In genomic region chr15:68379058-68379758, GRCh38 we compare ENCODE assay signal across 19 cellular contexts. TPM values are rescaled to one million over a fixed set of nuclear protein-coding genes. Genes with fewer than 3 reads are reported as not detected.
DNase-seq lines count a peak whose midpoint lies in the region; ATAC-seq and TF ChIP-seq lines count a peak whose summit lies in the region.
"Had no signal": no experiment of that assay in that cellular context is flagged by ENCODE, and none has a peak within 500 bp of the region (broad histone marks: within the 10 kb centered on the region; RNA-seq: fewer than 3 reads in every experiment).

No MANE protein-coding gene starts in this region.

- H3K9me3 Mint-ChIP-seq in T-cell: no peaks in the 10 kb centered on the region
- H3K9me3 Mint-ChIP-seq: activated naive CD8-positive, alpha-beta T cell treated with anti-CD3 and anti-CD28 coated beads, Interleukin-2, amount 50 U/mL, for 24 hours; memory B cell had no signal

- H3K36me3 ChIP-seq in right atrium auricular region (no peaks in the 10 kb centered on the region), left ventricle myocardium inferior (no peaks in the 10 kb centered on the region)
- H3K36me3 ChIP-seq: tibial artery had no signal

- no peaks in the 10 kb centered on the region for H3K36me3 Mint-ChIP-seq in T-cell
- H3K36me3 Mint-ChIP-seq: memory B cell had no signal

- POLR2A ChIA-PET in T-cell (lab: Charles Lee): no interaction called here

- no peaks in the 10 kb centered on the region for H3K27me3 Mint-ChIP-seq in T-cell
- H3K27me3 Mint-ChIP-seq: activated naive CD8-positive, alpha-beta T cell treated with anti-CD3 and anti-CD28 coated beads, Interleukin-2, amount 50 U/mL, for 24 hours; naive thymus-derived CD4-positive, alpha-beta T cell had no signal

- DNase-seq in right atrium auricular region (ENCODE audit: low spot score) (peak; percentile 50), left ventricle myocardium inferior (no peak), T-cell (no peak), left lobe of liver (ENCODE audit: low spot score) (peak; percentile 15)
- DNase-seq: activated CD4-positive, CD25-positive, alpha-beta regulatory T cell; activated naive CD8-positive, alpha-beta T cell treated with anti-CD3 and anti-CD28 coated beads, Interleukin-2, amount 50 U/mL, for 24 hours; erythroblast; kidney; naive thymus-derived CD4-positive, alpha-beta T cell; NCI-H146; NCI-H748 treated with DMSO at 0.1 percent for 48 hours; SHP77 treated with DMSO at 0.1 percent for 48 hours; stimulated activated CD4-positive, alpha-beta T cell treated with anti-CD3 and anti-CD28 coated beads, Interleukin-1b, Interleukin-23, amount 100 ng/mL, for 48 hours; stimulated activated naive CD4-positive, alpha-beta T cell had no signal

- H3K4me1 Mint-ChIP-seq in T-cell: peaks cover 16 to 18% (median 16%) of the 10 kb centered on the region in 3 donors

- intact Hi-C loops in left ventricle myocardium inferior (cut with micrococcal nuclease): no loop called here

- H3K27ac Mint-ChIP-seq in T-cell: peak overlapping the region; percentile 1 to 63
- H3K27ac Mint-ChIP-seq: activated naive CD8-positive, alpha-beta T cell treated with anti-CD3 and anti-CD28 coated beads, Interleukin-2, amount 50 U/mL, for 24 hours; memory B cell had no signal

- H3K27ac ChIP-seq in right atrium auricular region (no peak overlapping the region), left ventricle myocardium inferior (replicated peaks) (no peak overlapping the region)
- H3K27ac ChIP-seq: tibial artery had no signal

- H3K27me3 ChIP-seq in right atrium auricular region (no peaks in the 10 kb centered on the region), left ventricle myocardium inferior (ENCODE audit: low read depth) (no peaks in the 10 kb centered on the region)
- H3K27me3 ChIP-seq: tibial artery had no signal

- CTCF ChIA-PET in T-cell (lab: Charles Lee): no interaction called here

- peak overlapping the region in 1 of 3 donors; percentile 6 for H3K4me3 Mint-ChIP-seq in T-cell
- H3K4me3 Mint-ChIP-seq: activated naive CD8-positive, alpha-beta T cell treated with anti-CD3 and anti-CD28 coated beads, Interleukin-2, amount 50 U/mL, for 24 hours; memory B cell had no signal

- ATAC-seq in T-cell (replicated peaks in 1 of 4): no peak
- ATAC-seq in left lobe of liver: no peak
- no peak for ATAC-seq in HG03175 (IDR thresholded peaks at IDR 0.05; ENCODE audit: unreplicated experiment)
- ATAC-seq in GM18868 (IDR thresholded peaks at IDR 0.05; ENCODE audit: unreplicated experiment): no peak
- no peak for ATAC-seq in GM21360 (IDR thresholded peaks at IDR 0.05; ENCODE audit: unreplicated experiment)
- ATAC-seq: activated naive CD8-positive, alpha-beta T cell treated with anti-CD3 and anti-CD28 coated beads, Interleukin-2, amount 50 U/mL, for 24 hours; naive thymus-derived CD4-positive, alpha-beta T cell had no signal

- H3K4me3 ChIP-seq in right atrium auricular region (no peak overlapping the region), left ventricle myocardium inferior (no peak overlapping the region)
- H3K4me3 ChIP-seq: tibial artery had no signal

- peaks cover 0 to 11% of the 10 kb centered on the region in 2 donors for H3K4me1 ChIP-seq in right atrium auricular region
- peaks cover 1% of the 10 kb centered on the region for H3K4me1 ChIP-seq in left ventricle myocardium inferior

- H3K9me3 ChIP-seq in right atrium auricular region: no peaks in the 10 kb centered on the region
- H3K9me3 ChIP-seq in left ventricle myocardium inferior (replicated peaks): no peaks in the 10 kb centered on the region
- H3K9me3 ChIP-seq: tibial artery had no signal

- TF ChIP-seq CTCF in right atrium auricular region (IDR thresholded peaks at IDR 0.05): no peak
- no peak for TF ChIP-seq CTCF in left ventricle myocardium inferior (IDR thresholded peaks at IDR 0.05; ENCODE audit: borderline replicate concordance)

RNA-seq across cellular contexts. Expression of gene ITGA11, which starts 52.8 kb away (rescaled TPM):
- total RNA-seq in right atrium auricular region: 10 to 100 TPM; 12.6 to 35.4 TPM
- 31.4 TPM for total RNA-seq in left ventricle myocardium inferior
- total RNA-seq in T-cell: under 1 TPM in 3 of 5 donors, not detected in 2; 0.07 to 0.95 (median 0.18) TPM
- 0.88 TPM for total RNA-seq in left lobe of liver

Comparison
In these comparisons a context has a peak if more than half of its experiments do, and no peak if none do; other contexts are left out.
1. DNase-seq: peak in right atrium auricular region (single experiment) and left lobe of liver (single experiment); none in left ventricle myocardium inferior (single experiment) and T-cell (0 of 34).